Comparison of ENCODE assay signal across 1 cellular context in the genomic region with DNA sequence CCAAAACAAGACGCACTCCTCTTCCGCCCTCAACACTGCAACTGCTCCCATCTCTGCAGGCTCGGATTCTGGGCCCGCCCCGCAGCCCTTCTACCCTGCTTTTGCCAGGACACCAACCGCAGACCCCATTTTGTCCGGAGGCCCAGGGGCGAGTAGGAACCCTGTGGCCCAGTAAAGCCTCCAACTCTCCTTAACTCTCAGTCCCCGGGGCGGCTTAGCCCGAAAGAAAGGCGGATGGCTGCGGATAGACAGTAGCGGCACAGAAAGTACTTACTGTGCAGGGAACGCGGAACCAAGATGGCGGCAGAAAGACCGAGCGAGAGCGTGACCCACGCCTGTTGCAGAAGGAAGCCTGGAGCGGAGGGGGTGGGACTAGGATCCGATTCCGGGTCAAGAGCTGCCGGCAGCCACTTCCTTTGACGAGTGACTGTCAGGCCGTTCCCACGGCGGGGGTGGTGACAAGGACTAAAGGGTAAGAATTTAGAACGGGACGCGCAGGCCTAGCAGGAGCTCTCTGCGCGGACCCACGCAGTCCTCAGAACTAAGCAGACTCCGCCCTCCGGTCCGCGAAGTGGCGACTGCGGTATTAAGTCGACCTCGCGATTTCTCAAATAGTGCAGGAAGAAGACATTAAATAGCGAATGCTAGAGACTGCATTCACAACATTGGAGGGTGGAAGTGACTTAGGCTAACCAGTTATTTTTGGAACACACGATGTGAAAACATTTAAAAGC.
A peak's percentile ranks its signal among the peaks of the same experiment; 100 is the strongest.
TF ChIP-seq lines count a peak whose summit lies in the region.

Gene NACA (minus strand): TSS at position 311 of the 734 bp plus-strand sequence. CDS start 778 bp downstream, outside the sequence.

TF ChIP-seq in HepG2, 621 proteins besides CTCF, POLR2A, EP300 and RAD21 (continued from another document and continues in another):
- TF ChIP-seq ZNF318 (CRISPR knock-in tag; IDR thresholded peaks at IDR 0.05) (peak; percentile 29; the same call in 1 of the 2 replicates), PLRG1 (conservative IDR thresholded peaks at IDR 0.05) (no peak), REPIN1 (CRISPR knock-in tag; IDR thresholded peaks at IDR 0.05; ENCODE audit: borderline replicate concordance, low read depth) (peak; percentile 89; the same call in 1 of the 2 replicates), RBAK (CRISPR knock-in tag; IDR thresholded peaks at IDR 0.05) (no peak), ZNF558 (CRISPR knock-in tag; IDR thresholded peaks at IDR 0.05; ENCODE audit: borderline replicate concordance) (peak; percentile 97), MXI1 (IDR thresholded peaks at IDR 0.05; ENCODE audit: borderline replicate concordance, low read depth, low read length) (peak; percentile 97), ZNF614 (CRISPR knock-in tag; IDR thresholded peaks at IDR 0.05; ENCODE audit: borderline replicate concordance) (0 out of 2 replicates have a peak, but pooled peaks have one; percentile 50), TBL1XR1 (IDR thresholded peaks at IDR 0.05; ENCODE audit: borderline replicate concordance, low read length, partially characterized antibody) (no peak), RBFOX2 (IDR thresholded peaks at IDR 0.05; ENCODE audit: low read depth, low read length) (peak; percentile 78), DPF2 (CRISPR knock-in tag; IDR thresholded peaks at IDR 0.05; ENCODE audit: borderline replicate concordance, low read depth) (no peak), NFATC3 (CRISPR knock-in tag; IDR thresholded peaks at IDR 0.05) (no peak), HOXA5 (CRISPR knock-in tag; IDR thresholded peaks at IDR 0.05) (peak; percentile 90; the same call in 1 of the 2 replicates), MZF1 (CRISPR knock-in tag; IDR thresholded peaks at IDR 0.05; ENCODE audit: borderline replicate concordance) (no peak), CCDC6 (CRISPR knock-in tag; IDR thresholded peaks at IDR 0.05) (0 out of 2 replicates have a peak, but pooled peaks have one; percentile 28), POLR2G (IDR thresholded peaks at IDR 0.05; ENCODE audit: low read depth, low read length) (peak; percentile 98), ZNF605 (CRISPR knock-in tag; IDR thresholded peaks at IDR 0.05) (peak; percentile 88), MED8 (CRISPR knock-in tag; IDR thresholded peaks at IDR 0.05; ENCODE audit: insufficient replicate concordance) (no peak), ZNF878 (CRISPR knock-in tag; IDR thresholded peaks at IDR 0.05) (peak; percentile 95), SP5 (CRISPR knock-in tag; IDR thresholded peaks at IDR 0.05; ENCODE audit: borderline replicate concordance, low read depth) (no peak), ZNF343 (CRISPR knock-in tag; IDR thresholded peaks at IDR 0.05) (peak; percentile 90), ERF (CRISPR knock-in tag; IDR thresholded peaks at IDR 0.05) (peak; percentile 86), ZNF136 (CRISPR knock-in tag; IDR thresholded peaks at IDR 0.05; ENCODE audit: low read depth) (peak; percentile 68; the same call in 1 of the 2 replicates), SAFB2 (CRISPR knock-in tag; IDR thresholded peaks at IDR 0.05; ENCODE audit: borderline replicate concordance, low read depth) (peak; percentile 40; the same call in 1 of the 2 replicates), ZFP82 (CRISPR knock-in tag; IDR thresholded peaks at IDR 0.05; ENCODE audit: borderline replicate concordance) (peak; percentile 81; the same call in 1 of the 2 replicates), BHLHE40 (IDR thresholded peaks at IDR 0.05; ENCODE audit: low read length) (0 out of 2 replicates have a peak, but pooled peaks have one; percentile 44), ZNF639 (CRISPR knock-in tag; conservative IDR thresholded peaks at IDR 0.05) (peak; percentile 65), TGIF2 (CRISPR knock-in tag; IDR thresholded peaks at IDR 0.05) (peak; percentile 53; the same call in 1 of the 2 replicates), SRY (CRISPR knock-in tag; IDR thresholded peaks at IDR 0.05) (peak; percentile 84; the same call in 1 of the 2 replicates), NCOA5 (CRISPR knock-in tag; IDR thresholded peaks at IDR 0.05) (no peak), CCAR2 (optimal IDR thresholded peaks at IDR 0.05; ENCODE audit: low read depth, low read length) (no peak), ZNF260 (CRISPR knock-in tag; IDR thresholded peaks at IDR 0.05; ENCODE audit: borderline replicate concordance, low read depth) (0 out of 2 replicates have a peak, but pooled peaks have one; percentile 65), TBX3 (IDR thresholded peaks at IDR 0.05; ENCODE audit: borderline replicate concordance) (no peak; the same call in 1 of the 2 replicates), ZNF816 (CRISPR knock-in tag; IDR thresholded peaks at IDR 0.05; ENCODE audit: borderline replicate concordance) (no peak; the same call in 1 of the 2 replicates), ZNF337 (CRISPR knock-in tag; IDR thresholded peaks at IDR 0.05; ENCODE audit: borderline replicate concordance, low read depth) (0 out of 2 replicates have a peak, but pooled peaks have one; percentile 86), XBP1 (CRISPR knock-in tag; IDR thresholded peaks at IDR 0.05) (no peak), KDM5A (IDR thresholded peaks at IDR 0.05; ENCODE audit: borderline replicate concordance, low read length) (peak; percentile 74; the same call in 1 of the 2 replicates), ZEB1 (IDR thresholded peaks at IDR 0.05; ENCODE audit: insufficient replicate concordance, low read depth) (peak; percentile 52), IRF1 (CRISPR knock-in tag; IDR thresholded peaks at IDR 0.05; ENCODE audit: low read depth) (peak; percentile 75; the same call in 1 of the 2 replicates), EEA1 (CRISPR knock-in tag; IDR thresholded peaks at IDR 0.05; ENCODE audit: borderline replicate concordance) (no peak), ZXDC (CRISPR knock-in tag; IDR thresholded peaks at IDR 0.05) (peak; percentile 93), ZFAT (CRISPR knock-in tag; conservative IDR thresholded peaks at IDR 0.05) (no peak), KDM3A (CRISPR knock-in tag; IDR thresholded peaks at IDR 0.05; ENCODE audit: low read depth) (peak; percentile 87), ZNF780A (CRISPR knock-in tag; IDR thresholded peaks at IDR 0.05) (no peak), ZNF549 (CRISPR knock-in tag; IDR thresholded peaks at IDR 0.05) (no peak), RFXAP (CRISPR knock-in tag; IDR thresholded peaks at IDR 0.05; ENCODE audit: borderline replicate concordance) (peak; percentile 87), HDAC6 (IDR thresholded peaks at IDR 0.05; ENCODE audit: low read depth, low read length) (no peak), HMGA1 (CRISPR knock-in tag; conservative IDR thresholded peaks at IDR 0.05) (no peak)
- TF ChIP-seq, protein P1, sequence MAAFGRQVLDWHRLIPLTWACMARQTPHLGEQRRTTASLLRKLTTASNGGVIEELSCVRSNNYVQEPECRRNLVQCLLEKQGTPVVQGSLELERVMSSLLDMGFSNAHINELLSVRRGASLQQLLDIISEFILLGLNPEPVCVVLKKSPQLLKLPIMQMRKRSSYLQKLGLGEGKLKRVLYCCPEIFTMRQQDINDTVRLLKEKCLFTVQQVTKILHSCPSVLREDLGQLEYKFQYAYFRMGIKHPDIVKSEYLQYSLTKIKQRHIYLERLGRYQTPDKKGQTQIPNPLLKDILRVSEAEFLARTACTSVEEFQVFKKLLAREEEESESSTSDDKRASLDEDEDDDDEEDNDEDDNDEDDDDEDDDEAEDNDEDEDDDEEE (CRISPR knock-in tag; IDR thresholded peaks at IDR 0.05) = peak; percentile 84; the same call in 1 of the 2 replicates
- TF ChIP-seq, protein P2, sequence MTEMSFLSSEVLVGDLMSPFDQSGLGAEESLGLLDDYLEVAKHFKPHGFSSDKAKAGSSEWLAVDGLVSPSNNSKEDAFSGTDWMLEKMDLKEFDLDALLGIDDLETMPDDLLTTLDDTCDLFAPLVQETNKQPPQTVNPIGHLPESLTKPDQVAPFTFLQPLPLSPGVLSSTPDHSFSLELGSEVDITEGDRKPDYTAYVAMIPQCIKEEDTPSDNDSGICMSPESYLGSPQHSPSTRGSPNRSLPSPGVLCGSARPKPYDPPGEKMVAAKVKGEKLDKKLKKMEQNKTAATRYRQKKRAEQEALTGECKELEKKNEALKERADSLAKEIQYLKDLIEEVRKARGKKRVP (CRISPR knock-in tag; IDR thresholded peaks at IDR 0.05) = peak in 1 of 2 experiments; percentile 63; a peak in 1 of 4 replicates
